ENCODE assay signal across 12 cellular contexts in the genomic region with DNA sequence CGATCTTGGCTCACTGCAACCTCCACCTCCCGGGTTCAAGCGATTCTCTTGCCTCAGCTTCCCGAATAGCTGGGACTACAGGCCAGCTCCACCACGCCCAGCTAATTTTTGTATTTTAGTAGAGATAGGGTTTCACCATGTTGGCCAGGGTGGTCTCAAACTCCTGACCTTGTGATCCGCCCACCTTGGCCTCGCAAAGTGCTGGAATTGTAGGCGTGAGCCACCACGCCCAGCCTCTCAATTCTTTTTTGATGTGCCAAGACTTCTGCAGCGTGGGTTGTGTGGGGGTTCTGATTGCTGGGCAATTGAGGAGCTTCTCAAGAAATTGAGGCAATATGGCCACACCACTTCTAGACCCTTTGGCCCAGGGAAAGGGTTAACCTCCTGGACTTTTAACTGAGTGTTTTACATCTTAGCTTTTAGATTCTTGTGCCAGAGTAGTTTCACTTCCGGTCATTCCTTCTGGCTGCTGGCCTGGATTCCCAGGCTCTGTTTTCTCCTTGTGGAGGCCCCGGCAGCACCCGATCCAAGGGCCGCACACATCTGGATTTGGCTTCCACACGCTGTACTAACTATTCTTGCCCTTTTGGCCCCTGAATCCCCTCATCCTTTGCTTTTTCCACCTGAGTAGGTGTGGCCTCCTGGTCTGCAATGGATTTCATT. TPM values are rescaled to one million over a fixed set of nuclear protein-coding genes. Genes with fewer than 3 reads are reported as not detected.
DNase-seq lines count a peak whose midpoint lies in the region; TF ChIP-seq lines count a peak whose summit lies in the region.
"Had no signal": no experiment of that assay in that cellular context is flagged by ENCODE, and none has a peak within 500 bp of the region (broad histone marks: within the 10 kb centered on the region; RNA-seq: fewer than 3 reads in every experiment).

No MANE protein-coding gene starts in this region.

- DNase-seq in Caco-2 (no peak), astrocyte of the hippocampus (ENCODE audit: low read depth, low spot score) (peak; percentile 38), hepatocyte (ENCODE audit: low spot score) (peak; percentile 47), sigmoid colon (peak; percentile 83), NOMO-1 treated with dmso at 0.1 percent for 144 hours (lab: John Stamatoyannopoulos, UW; ENCODE audit: unreplicated experiment) (no peak), activated gamma-delta T cell treated with Interleukin-2 at 50 U/mL for 16 hours (no peak)
- DNase-seq in activated CD4-positive, alpha-beta T cell treated with anti-CD3 and anti-CD28 coated beads, Interleukin-2, amount 50 U/mL, for 4 hours = no peak
- no peak for DNase-seq in activated naive CD4-positive, alpha-beta T cell treated with anti-CD3 and anti-CD28 coated beads, Interleukin-2, amount 10 ng/mL, durations not matched to agents 7 days and 5 days
- DNase-seq: activated CD4-positive, alpha-beta memory T cell treated with anti-CD3 and anti-CD28 coated beads for 36 hours; CD8-positive, alpha-beta memory T cell; Karpas-422; PC-3 had no signal

- H3K4me1 ChIP-seq in Caco-2 (peaks cover 12% of the 10 kb centered on the region), hepatocyte (ENCODE audit: insufficient read depth) (peaks cover 22% of the 10 kb centered on the region), sigmoid colon (peaks cover 0 to 28% (median 24%) of the 10 kb centered on the region in 4 donors)

- H3K9me2 ChIP-seq in hepatocyte (replicated peaks; ENCODE audit: insufficient read depth) = no peaks in the 10 kb centered on the region

- H3K79me2 ChIP-seq in hepatocyte = peaks cover 96% of the 10 kb centered on the region

- H3K4me3 ChIP-seq in Caco-2 (ENCODE audit: low read depth, low read length) = no peak overlapping the region
- no peak overlapping the region for H3K4me3 ChIP-seq in hepatocyte
- H3K4me3 ChIP-seq in sigmoid colon = peak overlapping the region in 1 of 4 donors; percentile 8

- TF ChIP-seq POLR2A in sigmoid colon (IDR thresholded peaks at IDR 0.05) = no peak

- H3K9me3 ChIP-seq in Caco-2 = no peaks in the 10 kb centered on the region
- no peaks in the 10 kb centered on the region for H3K9me3 ChIP-seq in hepatocyte (ENCODE audit: low read depth)
- no peaks in the 10 kb centered on the region for H3K9me3 ChIP-seq in sigmoid colon

- peaks cover 30% of the 10 kb centered on the region for H3K36me3 Mint-ChIP-seq in Caco-2 (ENCODE audit: insufficient read depth, unreplicated experiment)
- H3K36me3 Mint-ChIP-seq in activated naive CD4-positive, alpha-beta T cell treated with anti-CD3 and anti-CD28 coated beads, Interleukin-2, amount 10 ng/mL, durations not matched to agents 7 days and 5 days = peaks cover 1% of the 10 kb centered on the region
- H3K36me3 Mint-ChIP-seq: activated CD4-positive, alpha-beta memory T cell treated with anti-CD3 and anti-CD28 coated beads for 36 hours had no signal

- H3K27ac ChIP-seq in hepatocyte (peak overlapping the region; percentile 84), sigmoid colon (peak overlapping the region; percentile 48 to 68 (median 64))

- H3K36me3 ChIP-seq in Caco-2 (ENCODE audit: control insufficient read depth, insufficient read depth, low read length) (no peaks in the 10 kb centered on the region; the same call in 1 of the 2 replicates), hepatocyte (replicated peaks; ENCODE audit: insufficient read depth, low read depth) (no peaks in the 10 kb centered on the region), sigmoid colon (no peaks in the 10 kb centered on the region)

- TF ChIP-seq EP300 in sigmoid colon (IDR thresholded peaks at IDR 0.05) = no peak

- no TSS peak for BruUV-seq in Caco-2 (replicated peaks; lab: Mats Ljungman, UMichigan)

- H3K4me2 ChIP-seq in hepatocyte = peak overlapping the region; percentile 52

- 72% methylated on average over 15 of the region's 15 CpGs for WGBS in hepatocyte (ENCODE audit: low lambda C conversion rate, missing lambda C conversion rate)
- 66 to 74% methylated on average over 15 of the region's 15 CpGs for WGBS in sigmoid colon, 2 donors

- no peak for TF ChIP-seq CTCF in Caco-2 (IDR thresholded peaks at IDR 0.05; ENCODE audit: insufficient read depth in 1 of 2, low read depth in 1 of 2, low read length in 1 of 2, severe bottlenecking in 1 of 2, unreplicated experiment in 1 of 2)
- no peak for TF ChIP-seq CTCF in hepatocyte (IDR thresholded peaks at IDR 0.05; ENCODE audit: poor library complexity)
- no peak for TF ChIP-seq CTCF in sigmoid colon (IDR thresholded peaks at IDR 0.05)

- peak overlapping the region; percentile 62 for H3K27ac Mint-ChIP-seq in Caco-2 (ENCODE audit: unreplicated experiment)
- no peak overlapping the region for H3K27ac Mint-ChIP-seq in activated naive CD4-positive, alpha-beta T cell treated with anti-CD3 and anti-CD28 coated beads, Interleukin-2, amount 10 ng/mL, durations not matched to agents 7 days and 5 days
- H3K27ac Mint-ChIP-seq: activated CD4-positive, alpha-beta memory T cell treated with anti-CD3 and anti-CD28 coated beads for 36 hours had no signal

- POLR2A ChIA-PET in Caco-2 (lab: Charles Lee) = interaction anchor here (0.7 kb wide), 1 partner anchor 36 kb away, joined by 3 read pairs; no protein-coding TSS in a partner anchor

- H4K20me1 ChIP-seq in hepatocyte (ENCODE audit: insufficient read depth, poor library complexity, severe bottlenecking) = peaks cover 57% of the 10 kb centered on the region

- no peak overlapping the region for H2AFZ ChIP-seq in hepatocyte

- H3K27me3 Mint-ChIP-seq in Caco-2 (ENCODE audit: insufficient read depth, unreplicated experiment) = no peaks in the 10 kb centered on the region
- H3K27me3 Mint-ChIP-seq in activated naive CD4-positive, alpha-beta T cell treated with anti-CD3 and anti-CD28 coated beads, Interleukin-2, amount 10 ng/mL, durations not matched to agents 7 days and 5 days = no peaks in the 10 kb centered on the region
- H3K27me3 Mint-ChIP-seq: activated CD4-positive, alpha-beta memory T cell treated with anti-CD3 and anti-CD28 coated beads for 36 hours; CD8-positive, alpha-beta memory T cell had no signal

- H3K9me3 Mint-ChIP-seq in Caco-2 (ENCODE audit: unreplicated experiment) = no peaks in the 10 kb centered on the region
- no peaks in the 10 kb centered on the region for H3K9me3 Mint-ChIP-seq in activated naive CD4-positive, alpha-beta T cell treated with anti-CD3 and anti-CD28 coated beads, Interleukin-2, amount 10 ng/mL, durations not matched to agents 7 days and 5 days
- H3K9me3 Mint-ChIP-seq: activated CD4-positive, alpha-beta memory T cell treated with anti-CD3 and anti-CD28 coated beads for 36 hours; CD8-positive, alpha-beta memory T cell had no signal

- peak overlapping the region; percentile 22 for H3K4me3 Mint-ChIP-seq in Caco-2 (ENCODE audit: unreplicated experiment)
- no peak overlapping the region for H3K4me3 Mint-ChIP-seq in activated naive CD4-positive, alpha-beta T cell treated with anti-CD3 and anti-CD28 coated beads, Interleukin-2, amount 10 ng/mL, durations not matched to agents 7 days and 5 days
- H3K4me3 Mint-ChIP-seq: activated CD4-positive, alpha-beta memory T cell treated with anti-CD3 and anti-CD28 coated beads for 36 hours; CD8-positive, alpha-beta memory T cell had no signal

- peaks cover 10% of the 10 kb centered on the region for H3K4me1 Mint-ChIP-seq in Caco-2 (ENCODE audit: low read depth, unreplicated experiment)
- peaks cover 26% of the 10 kb centered on the region for H3K4me1 Mint-ChIP-seq in activated naive CD4-positive, alpha-beta T cell treated with anti-CD3 and anti-CD28 coated beads, Interleukin-2, amount 10 ng/mL, durations not matched to agents 7 days and 5 days

- intact Hi-C loops in Caco-2 (cut with micrococcal nuclease; ENCODE audit: unreplicated experiment) = no loop called here
- intact Hi-C loops in sigmoid colon (cut with DNase I) = loop anchor here (5.0 kb wide), 1 partner anchor 38 kb away; no protein-coding TSS in a partner anchor

- H3K27me3 ChIP-seq in Caco-2 (replicated peaks; ENCODE audit: control insufficient read depth, insufficient read depth, low read length) (no peaks in the 10 kb centered on the region), hepatocyte (no peaks in the 10 kb centered on the region), sigmoid colon (no peaks in the 10 kb centered on the region)

- CTCF ChIA-PET in Caco-2 (lab: Charles Lee) = interaction anchor here (0.6 to 0.7 kb wide), 3 partner anchors 23 to 36 kb away, joined by 6 to 7 read pairs (median 6); no protein-coding TSS in a partner anchor
- CTCF ChIA-PET in activated naive CD4-positive, alpha-beta T cell treated with anti-CD3 and anti-CD28 coated beads, Interleukin-2, amount 10 ng/mL, durations not matched to agents 7 days and 5 days (lab: Charles Lee) = no interaction called here

RNA-seq across cellular contexts. Expression of a gene that starts 14.7 kb away (rescaled TPM):
- total RNA-seq in Caco-2 (2022) (171 and 180 TPM in 2 replicates), hepatocyte (36.9 and 80.7 TPM in 2 replicates), sigmoid colon (10 to 100 TPM; 22.5 to 51.0 (median 34.4) TPM)
- polyA plus RNA-seq in hepatocyte (93.4 and 108 TPM in 2 replicates), sigmoid colon (10 to 100 TPM; 35.4 to 73.9 (median 39.1) TPM)

RNA-seq across cellular contexts. Expression of a gene that starts 46.9 kb away (rescaled TPM):
- total RNA-seq in Caco-2 (2022) (30.4 and 31.1 TPM in 2 replicates), hepatocyte (19.4 and 36.2 TPM in 2 replicates), sigmoid colon (10 to 100 TPM; 18.8 to 28.5 (median 26.0) TPM)
- polyA plus RNA-seq in hepatocyte (23.0 and 24.1 TPM in 2 replicates), sigmoid colon (10 to 100 TPM in 2 of 3 donors, 1 to 10 TPM in 1; 9.6 to 22.6 (median 15.5) TPM)

RNA-seq across cellular contexts. Expression of a gene that starts 47.1 kb away (rescaled TPM):
- 70.9 and 78.1 TPM in 2 replicates for total RNA-seq in Caco-2 (2022)
- total RNA-seq in hepatocyte = 115 and 123 TPM in 2 replicates
- polyA plus RNA-seq in hepatocyte = 80.3 and 88.3 TPM in 2 replicates
- total RNA-seq in sigmoid colon = 10 to 100 TPM; 26.5 to 36.0 (median 28.3) TPM
- polyA plus RNA-seq in sigmoid colon = 10 to 100 TPM; 19.4 to 61.3 (median 21.0) TPM

Comparison
In these comparisons a context has a peak if more than half of its experiments do, and no peak if none do; other contexts are left out.
1. DNase-seq: peak in astrocyte of the hippocampus (single experiment), hepatocyte (single experiment) and sigmoid colon (single experiment); none in Caco-2 (0 of 2), activated CD4-positive, alpha-beta T cell treated with anti-CD3 and anti-CD28 coated beads, Interleukin-2, amount 50 U/mL, for 4 hours (0 of 2), NOMO-1 treated with dmso at 0.1 percent for 144 hours (single experiment), activated naive CD4-positive, alpha-beta T cell treated with anti-CD3 and anti-CD28 coated beads, Interleukin-2, amount 10 ng/mL, durations not matched to agents 7 days and 5 days (single experiment) and activated gamma-delta T cell treated with Interleukin-2 at 50 U/mL for 16 hours (single experiment).